In genomic region chr16:65306722-65307121, GRCh38 we compare ENCODE assay signal across 16 cellular contexts.
DNase-seq lines count a peak whose midpoint lies in the region; ATAC-seq, FAIRE-seq and TF ChIP-seq lines count a peak whose summit lies in the region.
"Had no signal": no experiment of that assay in that cellular context is flagged by ENCODE, and none has a peak within 500 bp of the region (broad histone marks: within the 10 kb centered on the region; RNA-seq: fewer than 3 reads in every experiment).

No MANE protein-coding gene starts in this region.

- H2BK120ac ChIP-seq in H1 (replicated peaks; ENCODE audit: low read depth, low read length): no peak overlapping the region
- no peak overlapping the region for H2BK120ac ChIP-seq in mesendoderm (ENCODE audit: low read depth, low read length)

- no peaks in the 10 kb centered on the region for H3K9me3 ChIP-seq in H1 (ENCODE audit: insufficient read depth in 2 of 2, low read depth in 1 of 2, low read length in 1 of 2)

- no peak overlapping the region for H3K23ac ChIP-seq in H1 (ENCODE audit: insufficient read length)
- H3K23ac ChIP-seq in mesendoderm (ENCODE audit: low read length): no peak overlapping the region

- H3K27ac ChIP-seq in H1 (ENCODE audit: low read depth, low read length): no peak overlapping the region
- H3K27ac ChIP-seq in mesendoderm (ENCODE audit: low read depth, low read length): no peak overlapping the region
- H3K27ac ChIP-seq: BLaER1 treated with 17β-estradiol and CSF1 and Interleukin-3, amounts not matched to agents 10 nM and 100 nM; GM23248 had no signal

- no peak overlapping the region for H3K4me3 ChIP-seq in H1 (ENCODE audit: extremely low read depth in 1 of 4, insufficient read depth in 2 of 4, low read depth in 3 of 4, low read length in 4 of 4)
- H3K4me3 ChIP-seq in mesendoderm (ENCODE audit: low read length): no peak overlapping the region
- H3K4me3 ChIP-seq in H7 (ENCODE audit: insufficient read depth, low read depth, low read length): no peak overlapping the region
- H3K4me3 ChIP-seq: BLaER1 treated with 17β-estradiol and CSF1 and Interleukin-3, amounts not matched to agents 10 nM and 100 nM; GM23248 had no signal

- H3K23me2 ChIP-seq in H1 (ENCODE audit: low read depth, low read length): no peaks in the 10 kb centered on the region

- no peak for ATAC-seq in GM21576 (IDR thresholded peaks at IDR 0.05; ENCODE audit: unreplicated experiment)
- ATAC-seq: CD8-positive, alpha-beta T cell; HepG2 had no signal

- TF ChIP-seq CTCF in HFFc6 (IDR thresholded peaks at IDR 0.05) (no peak), H1 (IDR thresholded peaks at IDR 0.05; ENCODE audit: control extremely low read depth in 1 of 3, insufficient read depth in 1 of 3, low read depth in 1 of 3, low read length in 3 of 3) (no peak)

- H3K4me2 ChIP-seq in H1 (ENCODE audit: insufficient read depth in 1 of 2, low read depth in 2 of 2, low read length in 2 of 2) (no peak overlapping the region), mesendoderm (ENCODE audit: low read length) (no peak overlapping the region)

- no peak for TF ChIP-seq EP300 in H1 (IDR thresholded peaks at IDR 0.05; ENCODE audit: borderline replicate concordance in 1 of 2, low read depth in 2 of 2, low read length in 2 of 2)

- H3K4me3 Mint-ChIP-seq in HFFc6: no peak overlapping the region
- H3K4me3 Mint-ChIP-seq: B cell; CD8-positive, alpha-beta T cell; H9; IgD-negative memory B cell had no signal

- FAIRE-seq in H1 (lab: Jason Lieb, UNC): no peak
- FAIRE-seq: HepG2 had no signal

- WGBS in H1 (ENCODE audit: extremely low coverage in 1 of 2, insufficient coverage in 1 of 2, insufficient read length in 1 of 2, insufficient replicate concordance in 2 of 2, low coverage in 1 of 2, low lambda C conversion rate in 2 of 2, missing lambda C conversion rate in 1 of 2), 2 experiments: 75% methylated on average over 2 of the region's 2 CpGs; no CpG with 5 or more reads in 1 of the 2 experiments
- no CpG with 5 or more reads among the region's 2 CpGs for WGBS in mesendoderm (ENCODE audit: extremely low coverage, insufficient coverage, low lambda C conversion rate)

- no peaks in the 10 kb centered on the region for H3K79me2 ChIP-seq in H1 (ENCODE audit: control insufficient read depth in 1 of 2, insufficient read depth in 2 of 2, low read length in 2 of 2)
- H3K79me2 ChIP-seq in mesendoderm (ENCODE audit: control insufficient read depth, insufficient read depth, low read length): no peaks in the 10 kb centered on the region

- peaks cover 51% of the 10 kb centered on the region for H3K4me1 Mint-ChIP-seq in HFFc6 (ENCODE audit: low read depth)
- H3K4me1 Mint-ChIP-seq: B cell, IgD-negative memory B cell had no signal

- POLR2A ChIA-PET in H1 (lab: Charles Lee; ENCODE audit: partially characterized antibody): interaction anchor here (1.0 to 1.3 kb wide), 2 partner anchors 71 to 84 kb away, joined by 3 to 5 read pairs; no protein-coding TSS in a partner anchor

- no peak overlapping the region for H2AFZ ChIP-seq in H1 (ENCODE audit: low read length)
- H2AFZ ChIP-seq: GM23248 had no signal

- CTCF ChIA-PET in H1 (lab: Charles Lee; ENCODE audit: partially characterized antibody): interaction anchor here (0.7 to 2.2 kb wide), 3 partner anchors 10 to 192 kb away, joined by 3 to 10 read pairs (median 3); no protein-coding TSS in a partner anchor

- H3K27me3 Mint-ChIP-seq in HFFc6 (ENCODE audit: insufficient read depth): no peaks in the 10 kb centered on the region; the same call in 1 of the 2 replicates
- H3K27me3 Mint-ChIP-seq: B cell, IgD-negative memory B cell had no signal

- H4K20me1 ChIP-seq in H1 (replicated peaks in 1 of 2; ENCODE audit: control insufficient read depth in 1 of 2, insufficient read depth in 2 of 2, low read length in 2 of 2): no peaks in the 10 kb centered on the region
- H4K20me1 ChIP-seq: BLaER1 treated with 17β-estradiol and CSF1 and Interleukin-3, amounts not matched to agents 10 nM and 100 nM had no signal

- DNase-seq in HFFc6 (no peak), H1 (ENCODE audit: low read depth in 1 of 2, low spot score in 2 of 2) (no peak), mesendoderm (peak; percentile 34), NCI-H2227 treated with DMSO at 0.1 percent for 48 hours (lab: John Stamatoyannopoulos, UW) (no peak), H7 (no peak)
- DNase-seq: Calu3; CD8-positive, alpha-beta T cell; DMS79 treated with DMSO at 0.1 percent for 48 hours; GF-D8; H9 had no signal

- H3K27me3 ChIP-seq in H1 (replicated peaks in 1 of 4; ENCODE audit: control insufficient read depth in 3 of 4, extremely low read depth in 1 of 4, insufficient read depth in 3 of 4, low read length in 3 of 4) (no peaks in the 10 kb centered on the region), mesendoderm (ENCODE audit: insufficient read depth, low read length, poor library complexity) (no peaks in the 10 kb centered on the region), H7 (ENCODE audit: control insufficient read depth, insufficient read depth, low read length) (no peaks in the 10 kb centered on the region)
- H3K27me3 ChIP-seq: BLaER1 treated with 17β-estradiol and CSF1 and Interleukin-3, amounts not matched to agents 10 nM and 100 nM had no signal

- H3K56ac ChIP-seq in H1 (replicated peaks; ENCODE audit: insufficient read length, low read depth, low read length) (no peak overlapping the region), mesendoderm (ENCODE audit: low read length) (no peak overlapping the region)

- H3K36me3 ChIP-seq in H1 (ENCODE audit: control insufficient read depth in 2 of 4, insufficient read depth in 4 of 4, low read length in 3 of 4) (no peaks in the 10 kb centered on the region), mesendoderm (ENCODE audit: control insufficient read depth, insufficient read depth, low read length) (no peaks in the 10 kb centered on the region), H7 (replicated peaks; ENCODE audit: control insufficient read depth, insufficient read depth, low read length) (no peaks in the 10 kb centered on the region)
- H3K36me3 ChIP-seq: BLaER1 treated with 17β-estradiol and CSF1 and Interleukin-3, amounts not matched to agents 10 nM and 100 nM had no signal

- no peak overlapping the region for H3K14ac ChIP-seq in H1 (ENCODE audit: insufficient read length)

- H4K8ac ChIP-seq in H1 (ENCODE audit: extremely low read depth, insufficient read depth, low read length): no peak overlapping the region
- H4K8ac ChIP-seq in mesendoderm (ENCODE audit: low read depth, low read length): no peak overlapping the region

- H4K5ac ChIP-seq in H1 (ENCODE audit: insufficient read length, low read depth, low read length) (no peak overlapping the region), mesendoderm (ENCODE audit: low read length) (no peak overlapping the region)

- no peak overlapping the region for H2BK15ac ChIP-seq in H1 (ENCODE audit: low read length)
- H2BK15ac ChIP-seq in mesendoderm (replicated peaks; ENCODE audit: low read depth): no peak overlapping the region

- H3K18ac ChIP-seq in H1 (ENCODE audit: extremely low read depth, low read length): no peak overlapping the region
- no peak overlapping the region for H3K18ac ChIP-seq in mesendoderm (ENCODE audit: low read length)

- peaks cover 5% of the 10 kb centered on the region; the same call in 1 of the 2 replicates for H3K9me3 Mint-ChIP-seq in HFFc6

- H3K36me3 Mint-ChIP-seq in HFFc6 (ENCODE audit: low read depth): peaks cover 7% of the 10 kb centered on the region
- H3K36me3 Mint-ChIP-seq: CD8-positive, alpha-beta T cell; IgD-negative memory B cell had no signal

- H2BK5ac ChIP-seq in H1 (ENCODE audit: low read depth, low read length) (no peak overlapping the region), mesendoderm (ENCODE audit: low read length) (no peak overlapping the region)

- H3K4ac ChIP-seq in H1 (replicated peaks; ENCODE audit: insufficient read length, low read depth, low read length) (no peak overlapping the region), mesendoderm (ENCODE audit: low read depth, low read length) (no peak overlapping the region)

- no peak overlapping the region for H2BK12ac ChIP-seq in H1 (ENCODE audit: low read depth, low read length)

- peak overlapping the region; percentile 7; the same call in 1 of the 2 replicates for H3K27ac Mint-ChIP-seq in HFFc6
- H3K27ac Mint-ChIP-seq: B cell; CD8-positive, alpha-beta T cell; H9; IgD-negative memory B cell had no signal

- H3K9ac ChIP-seq in H1 (replicated peaks in 1 of 4; ENCODE audit: extremely low read depth in 1 of 4, low read depth in 3 of 4, low read length in 3 of 4) (no peak overlapping the region), mesendoderm (ENCODE audit: low read length) (no peak overlapping the region)
- H3K9ac ChIP-seq: BLaER1 treated with 17β-estradiol and CSF1 and Interleukin-3, amounts not matched to agents 10 nM and 100 nM; GM23248 had no signal

- no peak for TF ChIP-seq RAD21 in H1 (IDR thresholded peaks at IDR 0.05 in 1 of 2, conservative IDR thresholded peaks at IDR 0.05 in 1 of 2; ENCODE audit: low read depth in 2 of 2, low read length in 2 of 2)

- TF ChIP-seq POLR2A in H1 (IDR thresholded peaks at IDR 0.05; ENCODE audit: control extremely low read depth in 1 of 2, low read depth in 2 of 2, low read length in 2 of 2): no peak

- H2BK20ac ChIP-seq in H1 (ENCODE audit: low read length): no peak overlapping the region

- H4K91ac ChIP-seq in H1 (replicated peaks; ENCODE audit: insufficient read length, low read length): no peak overlapping the region

- H2AK5ac ChIP-seq in H1 (ENCODE audit: low read depth, low read length) (no peak overlapping the region), mesendoderm (ENCODE audit: low read length) (no peak overlapping the region)

- H3K4me1 ChIP-seq in H1 (replicated peaks in 1 of 4; ENCODE audit: control insufficient read depth in 3 of 4, insufficient read depth in 4 of 4, low read length in 3 of 4) (peaks cover 0 to 3% (median 0%) of the 10 kb centered on the region in 4 experiments; a peak in 3 of 7 replicates), mesendoderm (ENCODE audit: control insufficient read depth, low read depth, low read length) (no peaks in the 10 kb centered on the region)

- H3K79me1 ChIP-seq in H1 (ENCODE audit: low read depth, low read length) (no peaks in the 10 kb centered on the region), mesendoderm (ENCODE audit: low read length) (no peaks in the 10 kb centered on the region)
